In genomic region chr11:78417175-78417887, GRCh38 we compare ENCODE assay signal across 8 cellular contexts. TPM values are rescaled to one million over a fixed set of nuclear protein-coding genes. Genes with fewer than 3 reads are reported as not detected.
DNase-seq lines count a peak whose midpoint lies in the region; ATAC-seq and TF ChIP-seq lines count a peak whose summit lies in the region.

Gene GAB2, minus strand, starts transcription at chr11:78417820. Its CDS starts 100 bp downstream, at chr11:78417720.

- peak within 1 kb of the TSS; percentile 87 for H3K9ac ChIP-seq in SK-N-SH

- H3K4me2 ChIP-seq in SK-N-SH: peak within 1 kb of the TSS; percentile 92

- no peak for DNase-seq in SK-N-SH
- no peak for DNase-seq in dermis microvascular lymphatic vessel endothelial cell (ENCODE audit: low read depth in 2 of 2)
- DNase-seq in memory B cell (ENCODE audit: low spot score in 2 of 2): no peak
- peak in 1 of 2 donors; percentile 75 for DNase-seq in tibial artery
- DNase-seq in NCI-H226: no peak
- DNase-seq in cerebellar nuclear complex (lab: John Stamatoyannopoulos, UW): no peak

- H3F3A ChIP-seq in SK-N-SH (replicated peaks; ENCODE audit: insufficient read depth): peaks cover 45% of the 10 kb centered on the region

- CTCF ChIA-PET in SK-N-SH (lab: Yijun Ruan, JAX): interaction anchor here (0.9 to 7.2 kb wide), 22 partner anchors 12 to 227 kb away, joined by 3 to 110 read pairs (median 5); partner anchors contain the start of gene NARS2

- H3K4me3 ChIP-seq in SK-N-SH (ENCODE audit: low read depth in 2 of 2, low read length in 1 of 2): peak within 1 kb of the TSS; percentile 71 to 81
- peak within 1 kb of the TSS; percentile 98 to 99 for H3K4me3 ChIP-seq in tibial artery

- H3K36me3 ChIP-seq in SK-N-SH (replicated peaks in 1 of 2; ENCODE audit: control insufficient read depth in 1 of 2, insufficient read depth in 2 of 2, low read length in 1 of 2) (no peaks in the 10 kb centered on the region), tibial artery (no peaks in the 10 kb centered on the region)

- ATAC-seq in GM18870 (IDR thresholded peaks at IDR 0.05; ENCODE audit: unreplicated experiment): peak; percentile 3
- peak; percentile 25 for ATAC-seq in HG02970 (IDR thresholded peaks at IDR 0.05; ENCODE audit: low FRiP score, unreplicated experiment)
- peak; percentile 18 for ATAC-seq in memory B cell (ENCODE audit: low read depth)

- H3K27ac Mint-ChIP-seq in memory B cell: peak within 1 kb of the TSS; percentile 92

- no peaks in the 10 kb centered on the region for H4K20me1 ChIP-seq in SK-N-SH (ENCODE audit: insufficient read depth)

- TF ChIP-seq EP300 in SK-N-SH (IDR thresholded peaks at IDR 0.05; ENCODE audit: borderline replicate concordance in 1 of 2, low read depth in 1 of 2, low read length in 1 of 2): no peak

- peak within 1 kb of the TSS; percentile 83 for H2AFZ ChIP-seq in SK-N-SH (ENCODE audit: low read depth)

- intact Hi-C loops in tibial artery (cut with DNase I; ENCODE audit: low total_unique reads): loop anchor here (5.0 kb wide), 3 partner anchors 155 to 255 kb away; partner anchors contain the start of gene NARS2

- H3K36me3 Mint-ChIP-seq in memory B cell: no peaks in the 10 kb centered on the region

- 0% methylated on average over 7 of the region's 93 CpGs for whole genome bisulfite sequencing in SK-N-SH (ENCODE audit: low lambda C conversion rate)

- H3K27ac ChIP-seq in SK-N-SH (ENCODE audit: low read depth in 2 of 2, low read length in 1 of 2) (peak within 1 kb of the TSS; percentile 92 to 100), tibial artery (peak within 1 kb of the TSS; percentile 100)

- no peaks in the 10 kb centered on the region for H3K27me3 Mint-ChIP-seq in memory B cell

- H3K9me3 ChIP-seq in SK-N-SH (no peaks in the 10 kb centered on the region), tibial artery (no peaks in the 10 kb centered on the region)

- TF ChIP-seq RAD21 in SK-N-SH (IDR thresholded peaks at IDR 0.05; ENCODE audit: low read length): no peak

- TF ChIP-seq CTCF in SK-N-SH (IDR thresholded peaks at IDR 0.05) (no peak), tibial artery (IDR thresholded peaks at IDR 0.05) (no peak)

- H3K4me3 Mint-ChIP-seq in memory B cell: peak within 1 kb of the TSS; percentile 99

- H3K27me3 ChIP-seq in SK-N-SH (ENCODE audit: insufficient read depth) (no peaks in the 10 kb centered on the region), tibial artery (no peaks in the 10 kb centered on the region)

- H3K4me1 ChIP-seq in SK-N-SH (ENCODE audit: control insufficient read depth in 1 of 2, insufficient read depth in 2 of 2, low read depth in 1 of 2, low read length in 1 of 2) (peaks cover 18 to 41% of the 10 kb centered on the region in 2 experiments; a peak in 3 of 4 replicates), tibial artery (peaks cover 0 to 52% (median 24%) of the 10 kb centered on the region in 4 donors)

- H3K9me2 ChIP-seq in SK-N-SH: no peaks in the 10 kb centered on the region

- no peaks in the 10 kb centered on the region for H3K9me3 Mint-ChIP-seq in memory B cell

- POLR2A ChIA-PET in SK-N-SH (lab: Yijun Ruan, JAX): interaction anchor here (0.8 to 3.5 kb wide), 11 partner anchors 8 to 422 kb away, joined by 3 to 27 read pairs (median 8); partner anchors contain the start of genes KCTD21, NARS2 and USP35

- H3K4me1 Mint-ChIP-seq in memory B cell: peaks cover 47% of the 10 kb centered on the region

- peaks cover 36% of the 10 kb centered on the region for H3K79me2 ChIP-seq in SK-N-SH (ENCODE audit: insufficient read depth)

TF ChIP-seq in SK-N-SH, 30 proteins besides CTCF, POLR2A, EP300 and RAD21:
- no peak for TF ChIP-seq SIN3A (IDR thresholded peaks at IDR 0.05; ENCODE audit: borderline replicate concordance, low read depth, low read length)
- no peak for TF ChIP-seq FOXJ3 (CRISPR knock-in tag; IDR thresholded peaks at IDR 0.05)
- no peak for TF ChIP-seq USF1 (IDR thresholded peaks at IDR 0.05; ENCODE audit: borderline replicate concordance, low read depth)
- TF ChIP-seq ZBTB33 (IDR thresholded peaks at IDR 0.05; ENCODE audit: borderline replicate concordance, low read depth): no peak
- TF ChIP-seq FOSL2 (IDR thresholded peaks at IDR 0.05; ENCODE audit: borderline replicate concordance, low read depth): no peak
- no peak for TF ChIP-seq TCF12 (IDR thresholded peaks at IDR 0.05)
- TF ChIP-seq JUND (IDR thresholded peaks at IDR 0.05): no peak
- no peak for TF ChIP-seq RCOR1 (IDR thresholded peaks at IDR 0.05; ENCODE audit: low read length)
- no peak for TF ChIP-seq RFX5 (IDR thresholded peaks at IDR 0.05; ENCODE audit: low read length)
- no peak for TF ChIP-seq CHD2 (IDR thresholded peaks at IDR 0.05; ENCODE audit: low read length, partially characterized antibody)
- TF ChIP-seq TAF1 (IDR thresholded peaks at IDR 0.05; ENCODE audit: borderline replicate concordance, low read depth, low read length): no peak
- TF ChIP-seq YY1 (IDR thresholded peaks at IDR 0.05; ENCODE audit: low read depth): no peak
- no peak for TF ChIP-seq MAX (IDR thresholded peaks at IDR 0.05; ENCODE audit: low read depth)
- TF ChIP-seq USF2 (IDR thresholded peaks at IDR 0.05; ENCODE audit: borderline replicate concordance, low read depth, low read length): no peak
- no peak for TF ChIP-seq NRF1 (IDR thresholded peaks at IDR 0.05; ENCODE audit: low read depth, low read length)
- TF ChIP-seq FOXM1 (IDR thresholded peaks at IDR 0.05; ENCODE audit: low read depth): no peak
- TF ChIP-seq PBX3 (IDR thresholded peaks at IDR 0.05): no peak
- no peak for TF ChIP-seq ELF1 (IDR thresholded peaks at IDR 0.05)
- TF ChIP-seq GABPA (IDR thresholded peaks at IDR 0.05; ENCODE audit: low read depth): no peak
- no peak for TF ChIP-seq EZH2phosphoT487 (IDR thresholded peaks at IDR 0.05; ENCODE audit: borderline replicate concordance, low read depth)

RNA-seq across cellular contexts. Expression of gene GAB2, which starts in this region (rescaled TPM):
- 5.6 and 6.0 TPM in 2 replicates for polyA plus RNA-seq in SK-N-SH (2012; rRNA removed)
- 4.1 and 5.4 TPM in 2 replicates for polyA plus RNA-seq in SK-N-SH (2012; cell fraction: cytosol; rRNA removed)
- polyA plus RNA-seq in SK-N-SH (2012; cell fraction: nucleus; rRNA removed): 8.6 and 9.0 TPM in 2 replicates
- total RNA-seq in dermis microvascular lymphatic vessel endothelial cell: 11.4 and 20.7 TPM in 2 replicates
